In genomic region chr10:3782099-3782455, GRCh38 we compare ENCODE assay signal across 8 cellular contexts. TPM values are rescaled to one million over a fixed set of nuclear protein-coding genes. Genes with fewer than 3 reads are reported as not detected.
A peak's percentile ranks its signal among the peaks of the same experiment; 100 is the strongest.
DNase-seq lines count a peak whose midpoint lies in the region; FAIRE-seq and TF ChIP-seq lines count a peak whose summit lies in the region.

No MANE protein-coding gene starts in this region.

- no peaks in the 10 kb centered on the region for H3K27me3 Mint-ChIP-seq in activated naive CD8-positive, alpha-beta T cell

- TF ChIP-seq CTCF in kidney (IDR thresholded peaks at IDR 0.05; ENCODE audit: borderline replicate concordance, extremely low read depth, insufficient read depth) = no peak
- no peak for TF ChIP-seq CTCF in suprapubic skin (IDR thresholded peaks at IDR 0.05)

- TF ChIP-seq POLR2A in suprapubic skin (IDR thresholded peaks at IDR 0.05) = no peak
- TF ChIP-seq POLR2A in H54 (IDR thresholded peaks at IDR 0.05; ENCODE audit: low read depth, low read length) = no peak

- H3K4me3 ChIP-seq in kidney (ENCODE audit: low read length in 2 of 2) = peak overlapping the region; percentile 98 to 99
- H3K4me3 ChIP-seq in suprapubic skin = peak overlapping the region; percentile 96

- H3K36me3 Mint-ChIP-seq in activated naive CD8-positive, alpha-beta T cell = peaks cover 35% of the 10 kb centered on the region

- no peaks in the 10 kb centered on the region for H3K9me3 ChIP-seq in kidney (ENCODE audit: control insufficient read depth in 1 of 2, low read length in 2 of 2)
- H3K9me3 ChIP-seq in suprapubic skin = no peaks in the 10 kb centered on the region

- no peak for TF ChIP-seq EP300 in suprapubic skin (IDR thresholded peaks at IDR 0.05)

- intact Hi-C loops in kidney (cut with DNase I) = no loop called here

- FAIRE-seq in kidney (lab: Jason Lieb, UNC) (no peak), H54 (lab: Jason Lieb, UNC) (no peak)

- H3K27me3 ChIP-seq in suprapubic skin = no peaks in the 10 kb centered on the region

- H3K4me3 Mint-ChIP-seq in activated naive CD8-positive, alpha-beta T cell = peak overlapping the region; percentile 99

- H3K9ac ChIP-seq in kidney (ENCODE audit: low read length in 2 of 2) = peak overlapping the region; percentile 100

- peak overlapping the region; percentile 100 for H3K27ac ChIP-seq in kidney (ENCODE audit: low read depth in 2 of 2, low read length in 2 of 2)
- H3K27ac ChIP-seq in suprapubic skin = peak overlapping the region; percentile 100

- H3K4me1 ChIP-seq in kidney (ENCODE audit: control insufficient read depth in 1 of 2, insufficient read depth in 1 of 2, low read depth in 1 of 2, low read length in 2 of 2) = peaks cover 24 to 26% of the 10 kb centered on the region in 2 donors
- peaks cover 53% of the 10 kb centered on the region for H3K4me1 ChIP-seq in suprapubic skin

- H3K4me1 Mint-ChIP-seq in activated naive CD8-positive, alpha-beta T cell (ENCODE audit: low read depth) = peaks cover 69% of the 10 kb centered on the region

- DNase-seq in activated CD4-positive, alpha-beta T cell treated with anti-CD3 and anti-CD28 coated beads for 48 hours = peak; percentile 40
- DNase-seq in activated CD4-positive, alpha-beta T cell treated with anti-CD3 and anti-CD28 coated beads, Interleukin-2, amount 50 U/mL, for 4 hours = no peak
- DNase-seq in kidney (no peak), suprapubic skin (ENCODE audit: low spot score in 2 of 2) (no peak), NCI-H69 (lab: John Stamatoyannopoulos, UW) (no peak), Kasumi-1 (lab: John Stamatoyannopoulos, UW) (no peak), H54 (ENCODE audit: insufficient read length, low spot score) (no peak)

- peak overlapping the region; percentile 99 for H3K27ac Mint-ChIP-seq in activated naive CD8-positive, alpha-beta T cell

- H3K9me3 Mint-ChIP-seq in activated naive CD8-positive, alpha-beta T cell (ENCODE audit: low read depth) = no peaks in the 10 kb centered on the region

- H3K36me3 ChIP-seq in kidney (ENCODE audit: control insufficient read depth in 1 of 2, insufficient read depth in 2 of 2, low read length in 2 of 2) = peaks cover 31 to 55% of the 10 kb centered on the region in 2 donors
- peaks cover 47% of the 10 kb centered on the region for H3K36me3 ChIP-seq in suprapubic skin

- 3% methylated on average over 9 of the region's 9 CpGs for WGBS in suprapubic skin

RNA-seq across cellular contexts. Expression of gene KLF6, which starts 2.9 kb away (rescaled TPM):
- 230 TPM for total RNA-seq in kidney
- polyA plus RNA-seq in kidney (ENCODE audit: insufficient read depth, low read depth, low replicate concordance) = 27.8 TPM
- total RNA-seq in suprapubic skin = 100 to 1,000 TPM; 242 to 484 (median 276) TPM
